Comparison of ENCODE assay signal across 1 cellular context in genomic region chr3:194339356-194339755, GRCh38.
TF ChIP-seq lines count a peak whose summit lies in the region.

No MANE protein-coding gene starts in this region.

TF ChIP-seq in K562, 482 proteins besides CTCF, POLR2A, EP300 and RAD21:
- TF ChIP-seq PBX2 (CRISPR knock-in tag; IDR thresholded peaks at IDR 0.05; ENCODE audit: low read depth) (no peak), PBX2 (tag; conservative IDR thresholded peaks at IDR 0.05; ENCODE audit: low read depth) (0 out of 2 replicates have a peak, but pooled peaks have one; percentile 16), ZNF347 (CRISPR knock-in tag; IDR thresholded peaks at IDR 0.05; ENCODE audit: low read depth) (no peak), PKNOX1 (IDR thresholded peaks at IDR 0.05) (peak; percentile 83), MEIS2 (IDR thresholded peaks at IDR 0.05; ENCODE audit: partially characterized antibody) (peak; percentile 2), MAX (CRISPR knock-in tag; IDR thresholded peaks at IDR 0.05) (no peak), TAF1 (IDR thresholded peaks at IDR 0.05; ENCODE audit: control insufficient read depth, extremely low read depth, insufficient read depth, low read length, severe bottlenecking) (no peak), DEAF1 (CRISPR knock-in tag; IDR thresholded peaks at IDR 0.05) (no peak), STAG1 (CRISPR knock-in tag; IDR thresholded peaks at IDR 0.05; ENCODE audit: borderline replicate concordance) (peak; percentile 54; the same call in 1 of the 2 replicates), TRIM28 (IDR thresholded peaks at IDR 0.05) (no peak)
